ENCODE assay signal across 14 cellular contexts in the genomic region with DNA sequence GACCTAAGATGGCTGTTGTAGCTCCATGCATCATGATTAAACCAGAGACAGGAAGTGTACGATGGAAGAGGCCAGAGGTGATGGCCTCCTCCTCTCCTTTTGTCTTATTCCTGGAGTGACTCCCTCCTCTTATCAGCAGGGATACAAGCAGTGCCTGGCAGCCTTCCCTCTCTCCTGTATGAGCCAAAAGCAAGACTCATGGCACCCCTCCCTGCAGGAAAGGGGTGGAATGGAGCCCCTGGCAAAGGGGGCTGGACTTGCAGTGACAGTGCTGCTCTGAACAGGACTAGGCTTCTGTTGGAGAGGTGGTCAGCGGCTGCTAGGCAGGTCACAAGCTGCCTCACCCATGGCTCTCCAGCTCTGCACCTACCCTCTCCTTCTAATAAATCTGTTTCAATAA. TPM values are rescaled to one million over a fixed set of nuclear protein-coding genes. Genes with fewer than 3 reads are reported as not detected.
DNase-seq lines count a peak whose midpoint lies in the region; ATAC-seq and TF ChIP-seq lines count a peak whose summit lies in the region.
"Had no signal": no experiment of that assay in that cellular context is flagged by ENCODE, and none has a peak within 500 bp of the region (broad histone marks: within the 10 kb centered on the region; RNA-seq: fewer than 3 reads in every experiment).

No MANE protein-coding gene starts in this region.

- 91 to 92% methylated on average over 2 of the region's 2 CpGs for WGBS in lower leg skin, 2 donors

- TF ChIP-seq CTCF in fibroblast of the aortic adventitia (IDR thresholded peaks at IDR 0.05; ENCODE audit: insufficient read depth, low read length) (no peak), lower leg skin (IDR thresholded peaks at IDR 0.05) (no peak)

- ATAC-seq in left ventricle myocardium superior: peak; percentile 97
- ATAC-seq: A549; CD8-positive, alpha-beta T cell; HepG2 had no signal

- H3K4me3 ChIP-seq in fibroblast of the aortic adventitia (ENCODE audit: low read depth, low read length) (no peak overlapping the region), lower leg skin (ENCODE audit: low read depth, poor library complexity, severe bottlenecking) (no peak overlapping the region)
- H3K4me3 ChIP-seq: A549 had no signal

- intact Hi-C loops in left ventricle myocardium superior (cut with micrococcal nuclease): no loop called here
- intact Hi-C loops in lower leg skin (cut with DNase I; ENCODE audit: low total_unique reads): no loop called here

- TF ChIP-seq POLR2A in lower leg skin (IDR thresholded peaks at IDR 0.05): no peak

- DNase-seq in amniotic epithelial cell (ENCODE audit: low read depth) (peak; percentile 47), fibroblast of the aortic adventitia (ENCODE audit: low read depth) (peak; percentile 16), left ventricle myocardium superior (peak; percentile 81), RPMI8226 (no peak), dedifferentiated amniotic fluid mesenchymal stem cell (ENCODE audit: extremely low spot score) (no peak), lower leg skin (ENCODE audit: low spot score in 2 of 2) (no peak)
- DNase-seq: Caco-2; CD8-positive, alpha-beta T cell; DND-41; GDM1; GOT3; H9 had no signal

RNA-seq across cellular contexts. Expression of gene TXNL4B, which starts 8.4 kb away (rescaled TPM):
- total RNA-seq in fibroblast of the aortic adventitia (ENCODE audit: low replicate concordance) (8.1 and 24.8 TPM in 2 replicates), left ventricle myocardium superior (5.4 TPM), lower leg skin (10 to 100 TPM; 10.5 to 12.4 (median 11.4) TPM)

RNA-seq across cellular contexts. Expression of gene DHX38, which starts 8.6 kb away (rescaled TPM):
- 39.1 and 158 TPM in 2 replicates for total RNA-seq in fibroblast of the aortic adventitia (ENCODE audit: low replicate concordance)
- 43.1 TPM for total RNA-seq in left ventricle myocardium superior
- 10 to 100 TPM; 47.1 to 93.4 (median 51.2) TPM for total RNA-seq in lower leg skin

RNA-seq across cellular contexts. Expression of gene HPR, which starts 22.0 kb away (rescaled TPM):
- not detected in 2 replicates for total RNA-seq in fibroblast of the aortic adventitia (ENCODE audit: low replicate concordance)
- 94.9 TPM for total RNA-seq in left ventricle myocardium superior
- 1 to 10 TPM in 1 of 4 donors, under 1 TPM in 1, not detected in 2; 0.54 to 1.3 TPM for total RNA-seq in lower leg skin
- total RNA-seq: Caco-2; CD8-positive, alpha-beta T cell; H9 had no signal

RNA-seq across cellular contexts. Expression of gene HP, which starts 30.7 kb away (rescaled TPM):
- total RNA-seq in fibroblast of the aortic adventitia (ENCODE audit: low replicate concordance) (0.27 TPM in 1 of 2 replicates, not detected in the other), left ventricle myocardium superior (80.3 TPM), lower leg skin (1 to 10 TPM in 1 of 4 donors, not detected in 3; 1.3 TPM)
- total RNA-seq: CD8-positive, alpha-beta T cell; H9 had no signal

Comparison
In these comparisons a context has a peak if more than half of its experiments do, and no peak if none do; other contexts are left out.
1. DNase-seq: peak in amniotic epithelial cell (single experiment), fibroblast of the aortic adventitia (single experiment) and left ventricle myocardium superior (single experiment); none in RPMI8226 (single experiment), dedifferentiated amniotic fluid mesenchymal stem cell (single experiment) and lower leg skin (0 of 2).
2. RNA of gene HPR, which starts 22.0 kb away (total RNA-seq): 94.9 TPM in left ventricle myocardium superior (single experiment); 0.54 to 1.3 TPM in lower leg skin and not detected in fibroblast of the aortic adventitia; every median in the first group is over 10 times any median in the second.